19 cellular contexts compared by ENCODE assay signal in the genomic region with DNA sequence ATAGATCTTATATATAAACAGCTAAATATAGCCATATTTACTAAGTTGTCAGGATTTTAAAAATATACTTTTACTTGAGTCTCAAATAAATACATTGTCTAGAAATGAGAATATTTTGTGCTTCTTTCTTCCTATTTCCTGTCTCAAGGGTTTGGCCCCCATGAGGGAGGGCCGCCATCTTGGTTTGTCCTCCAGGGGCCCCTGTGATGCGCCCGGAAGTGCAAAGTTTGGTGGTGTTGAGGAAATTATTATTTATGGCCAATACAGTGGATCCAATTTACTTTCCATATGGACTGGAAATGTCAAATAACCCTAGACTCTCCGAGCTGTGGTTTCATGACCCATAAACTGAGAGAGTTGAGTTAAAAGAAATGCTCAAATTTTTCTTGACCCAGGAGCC.
DNase-seq lines count a peak whose midpoint lies in the region; ATAC-seq and TF ChIP-seq lines count a peak whose summit lies in the region.
"Had no signal": no experiment of that assay in that cellular context is flagged by ENCODE, and none has a peak within 500 bp of the region (broad histone marks: within the 10 kb centered on the region; RNA-seq: fewer than 3 reads in every experiment).

No MANE protein-coding gene starts in this region.

- peak overlapping the region; percentile 91 for H3K4me2 ChIP-seq in BLaER1
- H3K4me2 ChIP-seq in hepatocyte: no peak overlapping the region
- no peak overlapping the region for H3K4me2 ChIP-seq in OCI-LY7 (ENCODE audit: low read length)

- H3K27ac Mint-ChIP-seq in brain: peak overlapping the region in 4 of 5 experiments; percentile 47 to 89 (median 54)
- no peak overlapping the region for H3K27ac Mint-ChIP-seq in activated naive CD4-positive, alpha-beta T cell treated with anti-CD3 and anti-CD28 coated beads, Interleukin-2, amount 50 U/mL, for 72 hours

- peaks cover 5% of the 10 kb centered on the region for H3K27me3 Mint-ChIP-seq in brain

- TF ChIP-seq CTCF in brain (conservative IDR thresholded peaks at IDR 0.05): no peak
- TF ChIP-seq CTCF in hepatocyte (IDR thresholded peaks at IDR 0.05; ENCODE audit: poor library complexity): no peak
- TF ChIP-seq CTCF in psoas muscle (IDR thresholded peaks at IDR 0.05): no peak
- no peak for TF ChIP-seq CTCF in OCI-LY7 (conservative IDR thresholded peaks at IDR 0.05; ENCODE audit: low read length)

- no peak for ATAC-seq in psoas muscle
- ATAC-seq in GM19455 (IDR thresholded peaks at IDR 0.05; ENCODE audit: unreplicated experiment): no peak
- no peak for ATAC-seq in activated naive CD4-positive, alpha-beta T cell treated with anti-CD3 and anti-CD28 coated beads, Interleukin-2, amount 50 U/mL, for 72 hours
- ATAC-seq: Panc1 had no signal

- H3K9me3 ChIP-seq in BLaER1 (peaks cover 11% of the 10 kb centered on the region; the same call in 1 of the 2 replicates), hepatocyte (ENCODE audit: low read depth) (no peaks in the 10 kb centered on the region), psoas muscle (no peaks in the 10 kb centered on the region), OCI-LY7 (ENCODE audit: low read length) (no peaks in the 10 kb centered on the region)

- H3K36me3 ChIP-seq in BLaER1 (no peaks in the 10 kb centered on the region), hepatocyte (replicated peaks; ENCODE audit: insufficient read depth, low read depth) (no peaks in the 10 kb centered on the region), psoas muscle (ENCODE audit: insufficient read depth in 1 of 2, low read depth in 1 of 2) (no peaks in the 10 kb centered on the region), OCI-LY7 (ENCODE audit: insufficient read depth, low read length) (no peaks in the 10 kb centered on the region)

- H3K9me2 ChIP-seq in hepatocyte (replicated peaks; ENCODE audit: insufficient read depth): no peaks in the 10 kb centered on the region
- no peaks in the 10 kb centered on the region for H3K9me2 ChIP-seq in OCI-LY7 (ENCODE audit: insufficient read depth, low read length)

- H3K9me3 Mint-ChIP-seq in brain: peaks cover 0 to 5% (median 3%) of the 10 kb centered on the region in 5 experiments
- H3K9me3 Mint-ChIP-seq in activated naive CD4-positive, alpha-beta T cell treated with anti-CD3 and anti-CD28 coated beads, Interleukin-2, amount 50 U/mL, for 72 hours: no peaks in the 10 kb centered on the region

- DNase-seq in hepatocyte (ENCODE audit: low spot score): no peak
- no peak for DNase-seq in psoas muscle
- DNase-seq in activated naive CD4-positive, alpha-beta T cell treated with anti-CD3 and anti-CD28 coated beads, Interleukin-2, amount 50 U/mL, for 72 hours (ENCODE audit: low spot score in 2 of 2): no peak
- DNase-seq in OCI-LY7 (ENCODE audit: low spot score): no peak
- DNase-seq in NCI-H1105 (lab: John Stamatoyannopoulos, UW): no peak
- DNase-seq: DMS 273 treated with DMSO at 0.1 percent for 48 hours, DMS79 treated with DMSO at 0.1 percent for 48 hours, GM23248, HCEC 1CT, KG1, NCI-H1092 treated with DMSO at 0.1 percent for 48 hours, NCI-H146, NCI-H2029, NCI-H510A, SIG-M5 had no signal

- peak overlapping the region; percentile 54; the same call in 1 of the 2 replicates for H3K9ac ChIP-seq in BLaER1
- H3K9ac ChIP-seq: GM23248 had no signal

- WGBS in hepatocyte (ENCODE audit: low lambda C conversion rate, missing lambda C conversion rate): 89% methylated on average over 4 of the region's 4 CpGs
- 84 to 86% (median 84%) methylated on average over 4 of the region's 4 CpGs for WGBS in psoas muscle, 3 donors

- H3K4me1 ChIP-seq in BLaER1 (peaks cover 70% of the 10 kb centered on the region), hepatocyte (ENCODE audit: insufficient read depth) (peaks cover 25% of the 10 kb centered on the region), psoas muscle (peaks cover 4% of the 10 kb centered on the region), OCI-LY7 (ENCODE audit: insufficient read depth, low read length, poor library complexity, severe bottlenecking) (no peaks in the 10 kb centered on the region)

- CTCF ChIA-PET in OCI-LY7 (lab: Charles Lee; ENCODE audit: unreplicated experiment): no interaction called here

- peak overlapping the region; percentile 89 for H3K27ac ChIP-seq in BLaER1
- peak overlapping the region; percentile 9 for H3K27ac ChIP-seq in hepatocyte
- H3K27ac ChIP-seq in psoas muscle: peak overlapping the region; percentile 53
- no peak overlapping the region for H3K27ac ChIP-seq in OCI-LY7 (ENCODE audit: low read depth, low read length, poor library complexity, severe bottlenecking)
- H3K27ac ChIP-seq: GM23248 had no signal

- H3K36me3 Mint-ChIP-seq in brain: no peaks in the 10 kb centered on the region
- H3K36me3 Mint-ChIP-seq in activated naive CD4-positive, alpha-beta T cell treated with anti-CD3 and anti-CD28 coated beads, Interleukin-2, amount 50 U/mL, for 72 hours: no peaks in the 10 kb centered on the region

- BruUV-seq in OCI-LY7 (replicated peaks; lab: Mats Ljungman, UMichigan): no TSS peak

- POLR2A ChIA-PET in OCI-LY7 (lab: Charles Lee): no interaction called here

- no peaks in the 10 kb centered on the region for H4K20me1 ChIP-seq in BLaER1
- H4K20me1 ChIP-seq in hepatocyte (ENCODE audit: insufficient read depth, poor library complexity, severe bottlenecking): no peaks in the 10 kb centered on the region
- no peaks in the 10 kb centered on the region for H4K20me1 ChIP-seq in OCI-LY7 (ENCODE audit: insufficient read depth, low read length)

- intact Hi-C loops in psoas muscle (cut with DNase I) (no loop called here), OCI-LY7 (cut with micrococcal nuclease; ENCODE audit: unreplicated experiment) (no loop called here)

- H3K4me1 Mint-ChIP-seq in brain: peaks cover 67% of the 10 kb centered on the region

- H3K27me3 ChIP-seq in BLaER1 (no peaks in the 10 kb centered on the region), hepatocyte (no peaks in the 10 kb centered on the region), psoas muscle (ENCODE audit: insufficient read depth in 3 of 3, low read length in 2 of 3) (no peaks in the 10 kb centered on the region)

- H2AFZ ChIP-seq in hepatocyte: no peak overlapping the region
- no peak overlapping the region for H2AFZ ChIP-seq in OCI-LY7 (ENCODE audit: low read length)

- no peaks in the 10 kb centered on the region for H3K79me2 ChIP-seq in hepatocyte
- no peaks in the 10 kb centered on the region for H3K79me2 ChIP-seq in OCI-LY7 (ENCODE audit: insufficient read depth, low read depth, low read length)

- H3K4me3 ChIP-seq in BLaER1 (no peak overlapping the region), hepatocyte (no peak overlapping the region), psoas muscle (no peak overlapping the region), OCI-LY7 (ENCODE audit: low read depth, low read length, poor library complexity, severe bottlenecking) (no peak overlapping the region)
- H3K4me3 ChIP-seq: GM23248 had no signal

- no peak overlapping the region for H3K4me3 Mint-ChIP-seq in brain

Comparison
In these comparisons a context has a peak if more than half of its experiments do, and no peak if none do; other contexts are left out.
1. H3K27ac Mint-ChIP-seq: peak in brain (4 of 5); none in activated naive CD4-positive, alpha-beta T cell treated with anti-CD3 and anti-CD28 coated beads, Interleukin-2, amount 50 U/mL, for 72 hours (0 of 2).